In the genomic region with DNA sequence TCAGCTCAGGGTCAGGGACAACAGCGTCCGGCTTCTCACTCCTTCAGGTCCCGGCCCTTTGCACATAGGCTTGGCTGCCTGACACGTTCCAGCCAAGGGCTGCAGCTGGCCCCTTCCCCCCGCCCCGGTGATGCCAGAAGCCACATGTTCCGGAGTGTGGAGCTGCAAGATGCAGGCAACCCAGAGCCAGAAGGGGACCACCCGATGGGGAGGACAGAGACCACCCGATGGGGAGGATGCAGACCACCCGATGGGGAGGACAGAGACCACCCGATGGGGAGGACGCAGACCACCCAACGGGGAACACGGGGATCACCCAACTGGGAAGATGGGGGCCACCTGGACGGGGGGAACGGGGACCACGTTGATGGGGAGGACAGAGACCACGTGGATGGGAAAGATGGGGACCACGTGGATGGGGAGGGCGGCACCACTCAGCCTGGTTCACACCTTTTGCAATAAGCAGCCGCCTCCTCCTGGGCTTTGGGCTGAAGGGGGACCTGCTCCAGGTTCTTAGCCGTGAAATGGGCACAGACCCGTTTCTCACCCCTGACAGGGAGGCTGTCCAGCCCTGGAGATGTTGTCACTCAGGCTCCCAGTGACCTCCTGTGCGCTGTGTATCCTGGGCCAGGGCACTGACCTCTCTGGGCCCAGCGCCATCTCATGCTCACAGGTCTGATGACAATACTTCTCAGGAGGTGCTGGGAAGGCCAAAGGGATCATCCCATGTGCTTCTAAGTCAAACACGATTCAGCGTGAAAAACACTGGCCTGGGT, we compare ENCODE assay signal across 19 cellular contexts. TPM values are rescaled to one million over a fixed set of nuclear protein-coding genes. Genes with fewer than 3 reads are reported as not detected.
A peak's percentile ranks its signal among the peaks of the same experiment; 100 is the strongest.
DNase-seq lines count a peak whose midpoint lies in the region; ATAC-seq, FAIRE-seq and TF ChIP-seq lines count a peak whose summit lies in the region.
"Had no signal": no experiment of that assay in that cellular context is flagged by ENCODE, and none has a peak within 500 bp of the region (broad histone marks: within the 10 kb centered on the region; RNA-seq: fewer than 3 reads in every experiment).

No MANE protein-coding gene starts in this region.

- H3K36me3 ChIP-seq in SK-N-SH (replicated peaks in 1 of 2; ENCODE audit: control insufficient read depth in 1 of 2, insufficient read depth in 2 of 2, low read length in 1 of 2), result no peaks in the 10 kb centered on the region
- no peaks in the 10 kb centered on the region for H3K36me3 ChIP-seq in kidney (ENCODE audit: control insufficient read depth in 1 of 2, insufficient read depth in 2 of 2, low read length in 2 of 2)
- H3K36me3 ChIP-seq in osteoblast (ENCODE audit: insufficient read depth, low read length), result no peaks in the 10 kb centered on the region
- H3K36me3 ChIP-seq in gastrocnemius medialis, result no peaks in the 10 kb centered on the region
- H3K36me3 ChIP-seq: BE2C had no signal

- H3K27me3 ChIP-seq in SK-N-SH (ENCODE audit: insufficient read depth), result no peaks in the 10 kb centered on the region
- H3K27me3 ChIP-seq in osteoblast (ENCODE audit: insufficient read depth, low read length), result no peaks in the 10 kb centered on the region
- H3K27me3 ChIP-seq in gastrocnemius medialis, result peaks cover 0 to 15% (median 9%) of the 10 kb centered on the region in 3 donors
- H3K27me3 ChIP-seq: BE2C had no signal

- H3K4me1 ChIP-seq in SK-N-SH (ENCODE audit: control insufficient read depth in 1 of 2, insufficient read depth in 2 of 2, low read depth in 1 of 2, low read length in 1 of 2) (peaks cover 0 to 24% of the 10 kb centered on the region in 2 experiments; a peak in 1 of 4 replicates), kidney (ENCODE audit: control insufficient read depth in 1 of 2, insufficient read depth in 1 of 2, low read depth in 1 of 2, low read length in 2 of 2) (no peaks in the 10 kb centered on the region), osteoblast (ENCODE audit: insufficient read depth, low read length) (peaks cover 3% of the 10 kb centered on the region), gastrocnemius medialis (peaks cover 0 to 6% of the 10 kb centered on the region in 2 donors)

- TF ChIP-seq CTCF in SK-N-SH (IDR thresholded peaks at IDR 0.05), result no peak
- no peak for TF ChIP-seq CTCF in kidney (IDR thresholded peaks at IDR 0.05; ENCODE audit: borderline replicate concordance, extremely low read depth, insufficient read depth)
- TF ChIP-seq CTCF in osteoblast (IDR thresholded peaks at IDR 0.05; ENCODE audit: extremely low read depth, low read depth, low read length), result no peak
- no peak for TF ChIP-seq CTCF in gastrocnemius medialis (IDR thresholded peaks at IDR 0.05 in 4 of 5, conservative IDR thresholded peaks at IDR 0.05 in 1 of 5)

- no peaks in the 10 kb centered on the region for H3K9me3 ChIP-seq in SK-N-SH
- H3K9me3 ChIP-seq in kidney (ENCODE audit: control insufficient read depth in 1 of 2, low read length in 2 of 2), result no peaks in the 10 kb centered on the region
- H3K9me3 ChIP-seq in osteoblast (ENCODE audit: low read depth, low read length), result no peaks in the 10 kb centered on the region
- H3K9me3 ChIP-seq in gastrocnemius medialis, result no peaks in the 10 kb centered on the region
- H3K9me3 ChIP-seq: BE2C, Caco-2 had no signal

- in situ Hi-C loops in gastrocnemius medialis (cut with MboI; ENCODE audit: low sequenced_read_pairs in 4 of 4), result no loop called here

- intact Hi-C loops in kidney (cut with DNase I) (no loop called here), gastrocnemius medialis (cut with DNase I; ENCODE audit: low total_unique reads) (no loop called here)

- TF ChIP-seq POLR2A in gastrocnemius medialis (IDR thresholded peaks at IDR 0.05), result no peak

- POLR2A ChIA-PET in SK-N-SH (lab: Yijun Ruan, JAX), result no interaction called here

- no peak for TF ChIP-seq EP300 in SK-N-SH (IDR thresholded peaks at IDR 0.05; ENCODE audit: borderline replicate concordance in 1 of 2, low read depth in 1 of 2, low read length in 1 of 2)
- no peak for TF ChIP-seq EP300 in Ishikawa (IDR thresholded peaks at IDR 0.05; ENCODE audit: borderline replicate concordance)

- CTCF ChIA-PET in SK-N-SH (lab: Yijun Ruan, JAX), result no interaction called here

- WGBS in SK-N-SH (ENCODE audit: low lambda C conversion rate), result 77% methylated on average over 16 of the region's 27 CpGs

- DNase-seq in SK-N-SH (peak; percentile 26), kidney (peak; percentile 59), osteoblast (ENCODE audit: insufficient read length, low spot score, missing footprints) (peak; percentile 80), gastrocnemius medialis (no peak), NCI-H2227 treated with DMSO at 0.1 percent for 48 hours (lab: John Stamatoyannopoulos, UW) (no peak)
- DNase-seq: BE2C; CD4-positive, CD25-positive, alpha-beta regulatory T cell; GF-D8; H9; MM.1S; NCI-H1436 treated with DMSO at 0.1 percent for 48 hours; NCI-H2029 treated with DMSO at 0.1 percent for 48 hours; NCI-H748 treated with DMSO at 0.1 percent for 48 hours; RPMI8226 had no signal

- H2AFZ ChIP-seq in SK-N-SH (ENCODE audit: low read depth) (no peak overlapping the region), osteoblast (ENCODE audit: low read length) (no peak overlapping the region)

- no peak for ATAC-seq in SK-N-SH treated with all-trans-retinoic acid at 6 μM for 48 hours
- ATAC-seq in gastrocnemius medialis, result no peak

- H3K27ac ChIP-seq in SK-N-SH (ENCODE audit: low read depth in 2 of 2, low read length in 1 of 2) (no peak overlapping the region), kidney (ENCODE audit: low read depth in 2 of 2, low read length in 2 of 2) (no peak overlapping the region), osteoblast (ENCODE audit: low read depth, low read length) (no peak overlapping the region), gastrocnemius medialis (no peak overlapping the region)
- H3K27ac ChIP-seq: HL-60 had no signal

- no peaks in the 10 kb centered on the region for H3K9me2 ChIP-seq in SK-N-SH

- H3K4me3 ChIP-seq in SK-N-SH (ENCODE audit: low read depth in 2 of 2, low read length in 1 of 2) (no peak overlapping the region), kidney (ENCODE audit: low read length in 2 of 2) (no peak overlapping the region), osteoblast (ENCODE audit: insufficient read depth, low read length) (no peak overlapping the region), gastrocnemius medialis (no peak overlapping the region)

- H3F3A ChIP-seq in SK-N-SH (replicated peaks; ENCODE audit: insufficient read depth), result no peaks in the 10 kb centered on the region

- TF ChIP-seq RAD21 in SK-N-SH (IDR thresholded peaks at IDR 0.05; ENCODE audit: low read length) (no peak), Ishikawa (IDR thresholded peaks at IDR 0.05; ENCODE audit: low read depth) (no peak)

- no peak for FAIRE-seq in kidney (lab: Jason Lieb, UNC)
- FAIRE-seq: A204.1 had no signal

- H3K79me2 ChIP-seq in SK-N-SH (ENCODE audit: insufficient read depth) (no peaks in the 10 kb centered on the region), osteoblast (ENCODE audit: insufficient read depth, low read length) (no peaks in the 10 kb centered on the region)

- H3K4me2 ChIP-seq in SK-N-SH (no peak overlapping the region), osteoblast (ENCODE audit: insufficient read depth, low read length) (no peak overlapping the region)

- H3K9ac ChIP-seq in SK-N-SH (no peak overlapping the region), kidney (ENCODE audit: low read length in 2 of 2) (no peak overlapping the region)

- H4K20me1 ChIP-seq in SK-N-SH (ENCODE audit: insufficient read depth), result no peaks in the 10 kb centered on the region
- H4K20me1 ChIP-seq in osteoblast (ENCODE audit: insufficient read depth, low read length), result no peaks in the 10 kb centered on the region

TF ChIP-seq in SK-N-SH, 30 proteins besides CTCF, POLR2A, EP300 and RAD21 (continues in another document):
- TF ChIP-seq SIN3A (IDR thresholded peaks at IDR 0.05; ENCODE audit: borderline replicate concordance, low read depth, low read length) (no peak), CHD2 (IDR thresholded peaks at IDR 0.05; ENCODE audit: low read length, partially characterized antibody) (no peak), TAF1 (IDR thresholded peaks at IDR 0.05; ENCODE audit: borderline replicate concordance, low read depth, low read length) (no peak), TEAD4 (IDR thresholded peaks at IDR 0.05; ENCODE audit: borderline replicate concordance, insufficient read depth) (no peak), MXI1 (IDR thresholded peaks at IDR 0.05; ENCODE audit: low read depth, low read length) (no peak), FOXM1 (IDR thresholded peaks at IDR 0.05; ENCODE audit: low read depth) (no peak), NRF1 (IDR thresholded peaks at IDR 0.05; ENCODE audit: low read depth, low read length) (no peak)

TF ChIP-seq in SK-N-SH treated with all-trans-retinoic acid at 6 μM for 48 hours, 23 proteins besides CTCF, POLR2A, EP300 and RAD21 (continues in another document):
- TF ChIP-seq ARNTL (CRISPR knock-in tag; IDR thresholded peaks at IDR 0.05; ENCODE audit: borderline replicate concordance, low read depth) (no peak), ZC3H10 (CRISPR knock-in tag; IDR thresholded peaks at IDR 0.05) (no peak)

TF ChIP-seq in Ishikawa, 13 proteins besides CTCF, POLR2A, EP300 and RAD21:
- TF ChIP-seq CEBPB (IDR thresholded peaks at IDR 0.05), result no peak
- TF ChIP-seq, protein P1, sequence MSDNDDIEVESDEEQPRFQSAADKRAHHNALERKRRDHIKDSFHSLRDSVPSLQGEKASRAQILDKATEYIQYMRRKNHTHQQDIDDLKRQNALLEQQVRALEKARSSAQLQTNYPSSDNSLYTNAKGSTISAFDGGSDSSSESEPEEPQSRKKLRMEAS (IDR thresholded peaks at IDR 0.05), result peak; percentile 11; the same call in 1 of the 2 replicates
TF ChIP-seq in Ishikawa: peak in this region for 1.

RNA-seq across cellular contexts. Expression of a gene that starts 34.6 kb away (rescaled TPM):
- polyA plus RNA-seq in SK-N-SH (2012; rRNA removed) (0.96 and 1.7 TPM in 2 replicates), kidney (ENCODE audit: insufficient read depth, low read depth, low replicate concordance) (not detected)
- 0.21 and 0.56 TPM in 2 replicates for polyA plus RNA-seq in SK-N-SH (2012; cell fraction: cytosol; rRNA removed)
- polyA plus RNA-seq in SK-N-SH (2012; cell fraction: nucleus; rRNA removed), result 2.6 and 3.3 TPM in 2 replicates
- total RNA-seq in kidney (1.1 TPM), osteoblast (0.36 and 0.59 TPM in 2 replicates), gastrocnemius medialis (under 1 TPM in 3 of 4 donors, not detected in 1; 0.10 to 0.69 (median 0.15) TPM)
- total RNA-seq: Caco-2 had no signal

Comparison
In these comparisons a context has a peak if more than half of its experiments do, and no peak if none do; other contexts are left out.
1. DNase-seq: peak in SK-N-SH (single experiment), kidney (single experiment) and osteoblast (single experiment); none in gastrocnemius medialis (0 of 2) and NCI-H2227 treated with DMSO at 0.1 percent for 48 hours (single experiment).